In the genomic region with DNA sequence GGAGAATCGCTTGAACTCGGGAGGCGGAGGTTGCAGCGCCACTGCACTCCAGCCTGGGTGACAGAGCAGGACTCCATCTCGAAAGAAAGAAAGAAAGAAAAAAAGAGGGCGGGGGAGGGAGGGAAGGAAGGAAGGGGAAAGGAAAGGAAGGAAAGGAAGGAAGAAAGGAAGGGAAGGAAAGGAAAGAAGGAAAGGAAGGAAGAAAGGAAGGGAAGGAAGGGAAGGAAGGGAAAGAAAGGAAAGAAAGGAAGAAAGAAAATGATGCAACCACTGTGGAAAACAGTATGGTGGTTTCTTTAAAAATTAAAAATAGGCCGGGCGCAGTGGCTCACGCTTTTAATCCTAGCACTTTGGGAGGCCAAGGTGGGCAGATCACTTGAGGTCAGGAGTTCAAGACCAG, we compare ENCODE assay signal across 20 cellular contexts. TPM values are rescaled to one million over a fixed set of nuclear protein-coding genes. Genes with fewer than 3 reads are reported as not detected.
DNase-seq lines count a peak whose midpoint lies in the region; ATAC-seq and TF ChIP-seq lines count a peak whose summit lies in the region.
"Had no signal": no experiment of that assay in that cellular context is flagged by ENCODE, and none has a peak within 500 bp of the region (broad histone marks: within the 10 kb centered on the region; RNA-seq: fewer than 3 reads in every experiment).

No MANE protein-coding gene starts in this region.

- H3K9me3 Mint-ChIP-seq in activated naive CD4-positive, alpha-beta T cell treated with anti-CD3 and anti-CD28 coated beads for 36 hours, result peaks cover 5% of the 10 kb centered on the region
- peaks cover 3% of the 10 kb centered on the region for H3K9me3 Mint-ChIP-seq in activated T-helper 17 cell treated with anti-CD3 and anti-CD28 coated beads, Interleukin-2, amount 50 U/mL, for 72 hours
- peaks cover 0 to 2% (median 0%) of the 10 kb centered on the region in 9 donors for H3K9me3 Mint-ChIP-seq in naive thymus-derived CD8-positive, alpha-beta T cell
- H3K9me3 Mint-ChIP-seq: memory B cell had no signal

- H2BK15ac ChIP-seq in neuronal stem cell (ENCODE audit: low read length), result no peak overlapping the region

- H3K9ac ChIP-seq in Loucy (ENCODE audit: low read depth, low read length, poor library complexity, severe bottlenecking) (peak overlapping the region; percentile 67), neuronal stem cell (ENCODE audit: low read depth, low read length, poor library complexity) (no peak overlapping the region)
- H3K9ac ChIP-seq: SK-N-SH had no signal

- H2AK5ac ChIP-seq in neuronal stem cell (ENCODE audit: low read depth, low read length), result no peak overlapping the region

- no peaks in the 10 kb centered on the region for H3K79me1 ChIP-seq in neuronal stem cell (ENCODE audit: low read depth, low read length)

- peak overlapping the region; percentile 74 for H3K4me2 ChIP-seq in Loucy (ENCODE audit: low read depth, low read length, poor library complexity, severe bottlenecking)
- no peak overlapping the region for H3K4me2 ChIP-seq in neuronal stem cell (ENCODE audit: insufficient read depth, low read length, poor library complexity, severe bottlenecking)
- H3K4me2 ChIP-seq: SK-N-SH had no signal

- H3K9me3 ChIP-seq in Loucy (ENCODE audit: insufficient read depth, low read depth, low read length) (no peaks in the 10 kb centered on the region), neuronal stem cell (replicated peaks in 1 of 2; ENCODE audit: control insufficient read depth in 2 of 2, insufficient read depth in 1 of 2, low read depth in 1 of 2, low read length in 2 of 2) (peaks cover 0 to 2% of the 10 kb centered on the region in 2 donors)
- H3K9me3 ChIP-seq: SK-N-SH had no signal

- H3K27me3 ChIP-seq in Loucy (ENCODE audit: insufficient read depth, low read length, poor library complexity, severe bottlenecking) (no peaks in the 10 kb centered on the region), neuronal stem cell (ENCODE audit: control insufficient read depth in 3 of 3, insufficient read depth in 3 of 3, low read depth in 1 of 3, low read length in 3 of 3) (no peaks in the 10 kb centered on the region)
- H3K27me3 ChIP-seq: brain microvascular endothelial cell had no signal

- H3F3A ChIP-seq in Loucy (ENCODE audit: low read depth), result peaks cover 7% of the 10 kb centered on the region; the same call in 1 of the 2 replicates

- no peak for TF ChIP-seq CTCF in Loucy (conservative IDR thresholded peaks at IDR 0.05; ENCODE audit: low read length)

- WGBS in neuronal stem cell (ENCODE audit: extremely low coverage in 2 of 2, insufficient read length in 2 of 2, insufficient replicate concordance in 1 of 2), 2 donors, result no CpG with 5 or more reads among the region's 9 CpGs

- H2AFZ ChIP-seq in Loucy (ENCODE audit: low read length) (no peak overlapping the region), neuronal stem cell (ENCODE audit: low read length) (no peak overlapping the region)

- no peak overlapping the region for H2BK120ac ChIP-seq in neuronal stem cell (ENCODE audit: low read depth, low read length)

- H3K9me2 ChIP-seq in Loucy (replicated peaks; ENCODE audit: low read depth, low read length), result no peaks in the 10 kb centered on the region
- H3K9me2 ChIP-seq: SK-N-SH had no signal

- no peak overlapping the region for H3K14ac ChIP-seq in neuronal stem cell (ENCODE audit: low read length)

- H3K4me3 ChIP-seq in Loucy (ENCODE audit: low read length, poor library complexity, severe bottlenecking) (no peak overlapping the region), neuronal stem cell (ENCODE audit: low read length in 2 of 2) (no peak overlapping the region)
- H3K4me3 ChIP-seq: spleen had no signal

- no peak for DNase-seq in activated naive CD4-positive, alpha-beta T cell treated with anti-CD3 and anti-CD28 coated beads for 36 hours
- DNase-seq in activated naive CD4-positive, alpha-beta T cell treated with Interleukin-2 at 50 U/mL for 16 hours, result no peak
- DNase-seq in naive thymus-derived CD8-positive, alpha-beta T cell, result no peak
- DNase-seq in DMS53 treated with DMSO at 0.1 percent for 48 hours (lab: John Stamatoyannopoulos, UW; ENCODE audit: unreplicated experiment) (no peak), neuronal stem cell (ENCODE audit: low spot score) (no peak), NCI-H1105 treated with DMSO at 0.1 percent for 48 hours (lab: John Stamatoyannopoulos, UW) (no peak)
- DNase-seq: amniotic stem cell, brain microvascular endothelial cell, Karpas-422, NCI-H1436 treated with DMSO at 0.1 percent for 48 hours, NCI-H446 treated with DMSO at 0.1 percent for 48 hours, posterior cingulate gyrus, right cardiac atrium, SK-N-SH, spleen had no signal

- no peaks in the 10 kb centered on the region for H4K20me1 ChIP-seq in Loucy (ENCODE audit: insufficient read depth, low read length, poor library complexity, severe bottlenecking)

- H3K27ac ChIP-seq in neuronal stem cell (replicated peaks; ENCODE audit: low read length), result no peak overlapping the region
- H3K27ac ChIP-seq: brain microvascular endothelial cell, C4-2B had no signal

- no peak for ATAC-seq in activated T-helper 17 cell treated with anti-CD3 and anti-CD28 coated beads, Interleukin-2, amount 50 U/mL, for 72 hours (replicated peaks)
- no peak for ATAC-seq in naive thymus-derived CD8-positive, alpha-beta T cell
- ATAC-seq: HCT116, right cardiac atrium had no signal

- H3K27me3 Mint-ChIP-seq in activated naive CD4-positive, alpha-beta T cell treated with anti-CD3 and anti-CD28 coated beads for 36 hours (ENCODE audit: low read depth), result no peaks in the 10 kb centered on the region
- no peaks in the 10 kb centered on the region for H3K27me3 Mint-ChIP-seq in activated T-helper 17 cell treated with anti-CD3 and anti-CD28 coated beads, Interleukin-2, amount 50 U/mL, for 72 hours
- H3K27me3 Mint-ChIP-seq in naive thymus-derived CD8-positive, alpha-beta T cell, result no peaks in the 10 kb centered on the region
- H3K27me3 Mint-ChIP-seq: memory B cell had no signal

- H3K4me3 Mint-ChIP-seq in activated naive CD4-positive, alpha-beta T cell treated with anti-CD3 and anti-CD28 coated beads for 36 hours, result peak overlapping the region; percentile 62
- peak overlapping the region; percentile 74 for H3K4me3 Mint-ChIP-seq in activated T-helper 17 cell treated with anti-CD3 and anti-CD28 coated beads, Interleukin-2, amount 50 U/mL, for 72 hours
- H3K4me3 Mint-ChIP-seq in naive thymus-derived CD8-positive, alpha-beta T cell, result peak overlapping the region in 4 of 10 donors; percentile 60 to 81 (median 70)
- H3K4me3 Mint-ChIP-seq: memory B cell had no signal

- no peak overlapping the region for H3K18ac ChIP-seq in neuronal stem cell (ENCODE audit: low read length)

- H4K91ac ChIP-seq in neuronal stem cell (ENCODE audit: low read depth, low read length, poor library complexity), result no peak overlapping the region

- intact Hi-C loops in activated naive CD4-positive, alpha-beta T cell treated with anti-CD3 and anti-CD28 coated beads for 36 hours (cut with micrococcal nuclease), result loop anchor here (10.0 kb wide), 2 partner anchors 477 to 547 kb away; no protein-coding TSS in a partner anchor

- peaks cover 84% of the 10 kb centered on the region for H3K4me1 Mint-ChIP-seq in activated naive CD4-positive, alpha-beta T cell treated with anti-CD3 and anti-CD28 coated beads for 36 hours (ENCODE audit: low read depth)
- peaks cover 42% of the 10 kb centered on the region for H3K4me1 Mint-ChIP-seq in activated T-helper 17 cell treated with anti-CD3 and anti-CD28 coated beads, Interleukin-2, amount 50 U/mL, for 72 hours
- peaks cover 33 to 84% (median 72%) of the 10 kb centered on the region in 4 donors for H3K4me1 Mint-ChIP-seq in naive thymus-derived CD8-positive, alpha-beta T cell

- H3K4me1 ChIP-seq in Loucy (ENCODE audit: insufficient read depth, low read length, poor library complexity, severe bottlenecking) (peaks cover 47% of the 10 kb centered on the region), neuronal stem cell (ENCODE audit: control insufficient read depth in 2 of 2, insufficient read depth in 1 of 2, low read depth in 1 of 2, low read length in 2 of 2) (no peaks in the 10 kb centered on the region)

- H3K23ac ChIP-seq in neuronal stem cell (ENCODE audit: low read depth, low read length, poor library complexity), result no peak overlapping the region

- no peak overlapping the region for H4K8ac ChIP-seq in neuronal stem cell (ENCODE audit: low read depth, low read length)

- peak overlapping the region; percentile 92 for H3K27ac Mint-ChIP-seq in activated naive CD4-positive, alpha-beta T cell treated with anti-CD3 and anti-CD28 coated beads for 36 hours
- peak overlapping the region; percentile 88 for H3K27ac Mint-ChIP-seq in activated T-helper 17 cell treated with anti-CD3 and anti-CD28 coated beads, Interleukin-2, amount 50 U/mL, for 72 hours
- peak overlapping the region; percentile 87 to 100 (median 94) for H3K27ac Mint-ChIP-seq in naive thymus-derived CD8-positive, alpha-beta T cell

- peaks cover 8% of the 10 kb centered on the region for H3K36me3 Mint-ChIP-seq in activated naive CD4-positive, alpha-beta T cell treated with anti-CD3 and anti-CD28 coated beads for 36 hours (ENCODE audit: low read depth)
- no peaks in the 10 kb centered on the region for H3K36me3 Mint-ChIP-seq in activated T-helper 17 cell treated with anti-CD3 and anti-CD28 coated beads, Interleukin-2, amount 50 U/mL, for 72 hours (ENCODE audit: low read depth)
- peaks cover 0 to 5% (median 2%) of the 10 kb centered on the region in 3 donors for H3K36me3 Mint-ChIP-seq in naive thymus-derived CD8-positive, alpha-beta T cell

- no peak overlapping the region for H2BK5ac ChIP-seq in neuronal stem cell (ENCODE audit: low read length)

- H3K4ac ChIP-seq in neuronal stem cell (ENCODE audit: low read length), result no peak overlapping the region

- POLR2A ChIA-PET in naive thymus-derived CD8-positive, alpha-beta T cell (lab: Charles Lee), result interaction anchor here (1.1 to 27.9 kb wide), 6 partner anchors 16 to 74 kb away, joined by 3 to 930 read pairs (median 8); partner anchors contain the start of genes NIPAL3, RCAN3 and STPG1

- no peaks in the 10 kb centered on the region for H3K79me2 ChIP-seq in Loucy (ENCODE audit: insufficient read depth, low read length)

- H3K36me3 ChIP-seq in Loucy (ENCODE audit: insufficient read depth, low read length) (no peaks in the 10 kb centered on the region), neuronal stem cell (replicated peaks in 1 of 2; ENCODE audit: control insufficient read depth in 2 of 2, insufficient read depth in 2 of 2, low read length in 2 of 2) (no peaks in the 10 kb centered on the region)
- H3K36me3 ChIP-seq: brain microvascular endothelial cell, spleen had no signal

- CTCF ChIA-PET in activated naive CD4-positive, alpha-beta T cell treated with anti-CD3 and anti-CD28 coated beads for 36 hours (lab: Charles Lee), result interaction anchor here (1.2 to 1.5 kb wide), 3 partner anchors 11 to 297 kb away, joined by 3 to 9 read pairs (median 4); no protein-coding TSS in a partner anchor

- H2BK12ac ChIP-seq in neuronal stem cell (ENCODE audit: low read length), result no peak overlapping the region

RNA-seq across cellular contexts. Expression of gene RCAN3, which starts 15.2 kb away (rescaled TPM):
- 10 to 100 TPM; 70.8 to 71.9 TPM for total RNA-seq in activated naive CD4-positive, alpha-beta T cell treated with anti-CD3 and anti-CD28 coated beads for 36 hours
- total RNA-seq in activated T-helper 17 cell treated with anti-CD3 and anti-CD28 coated beads, Interleukin-2, amount 50 U/mL, for 72 hours, result 10 to 100 TPM; 38.6 to 54.6 TPM
- 100 to 1,000 TPM; 212 to 217 TPM for total RNA-seq in naive thymus-derived CD8-positive, alpha-beta T cell
- 100 to 1,000 TPM; 103 to 152 (median 150) TPM for polyA plus RNA-seq in naive thymus-derived CD8-positive, alpha-beta T cell
- 3.1 TPM for polyA plus RNA-seq in neuronal stem cell (2013, experiment 1 of 2)
- 3.0 TPM for polyA plus RNA-seq in neuronal stem cell (2013, experiment 2 of 2)
